In the genomic region with DNA sequence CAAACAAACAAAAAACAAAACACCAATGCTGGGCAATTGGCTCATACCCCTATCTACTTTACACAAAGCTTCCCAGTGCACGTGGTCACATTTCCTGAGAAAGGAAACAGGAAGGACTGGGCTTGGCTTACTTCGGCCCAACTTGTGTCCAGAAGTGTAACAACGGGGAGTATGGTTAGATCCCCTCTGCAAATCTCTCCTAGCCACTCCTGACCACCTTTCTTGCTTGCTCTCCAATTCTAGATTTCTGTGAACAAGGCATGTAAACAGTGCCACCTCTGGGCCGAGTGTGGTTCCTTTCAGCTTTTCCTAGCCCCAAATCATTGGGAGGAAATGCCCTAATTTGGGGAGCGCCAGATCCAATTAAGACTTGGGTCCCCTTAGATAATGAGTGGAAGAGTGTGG, we compare ENCODE assay signal across 8 cellular contexts. TPM values are rescaled to one million over a fixed set of nuclear protein-coding genes. Genes with fewer than 3 reads are reported as not detected.
DNase-seq lines count a peak whose midpoint lies in the region; ATAC-seq and TF ChIP-seq lines count a peak whose summit lies in the region.

No MANE protein-coding gene starts in this region.

- no peaks in the 10 kb centered on the region for H3K9me3 ChIP-seq in lower lobe of right lung

- H3K27me3 ChIP-seq in lower lobe of right lung (ENCODE audit: low read depth) = no peaks in the 10 kb centered on the region

- peaks cover 33% of the 10 kb centered on the region for H3K36me3 ChIP-seq in lower lobe of right lung

- peaks cover 9% of the 10 kb centered on the region for H3K36me3 Mint-ChIP-seq in activated naive CD8-positive, alpha-beta T cell treated with anti-CD3 and anti-CD28 coated beads for 36 hours

- no peaks in the 10 kb centered on the region for H3K9me3 Mint-ChIP-seq in activated naive CD8-positive, alpha-beta T cell treated with anti-CD3 and anti-CD28 coated beads for 36 hours
- H3K9me3 Mint-ChIP-seq in stimulated activated naive CD8-positive, alpha-beta T cell treated with anti-CD3 and anti-CD28 coated beads, Interleukin-15, amount 100 ng/mL, for 72 hours = no peaks in the 10 kb centered on the region

- H3K27ac Mint-ChIP-seq in activated naive CD8-positive, alpha-beta T cell treated with anti-CD3 and anti-CD28 coated beads for 36 hours = no peak overlapping the region
- H3K27ac Mint-ChIP-seq in stimulated activated naive CD8-positive, alpha-beta T cell treated with anti-CD3 and anti-CD28 coated beads, Interleukin-15, amount 100 ng/mL, for 72 hours = peak overlapping the region in 1 of 2 donors; percentile 79

- no peak overlapping the region for H3K4me3 Mint-ChIP-seq in activated naive CD8-positive, alpha-beta T cell treated with anti-CD3 and anti-CD28 coated beads for 36 hours
- H3K4me3 Mint-ChIP-seq in stimulated activated naive CD8-positive, alpha-beta T cell treated with anti-CD3 and anti-CD28 coated beads, Interleukin-15, amount 100 ng/mL, for 72 hours = no peak overlapping the region

- peak; percentile 40 to 53 for ATAC-seq in lower lobe of right lung
- ATAC-seq in GM18868 (IDR thresholded peaks at IDR 0.05; ENCODE audit: unreplicated experiment) = no peak
- no peak for ATAC-seq in stimulated activated naive CD8-positive, alpha-beta T cell treated with anti-CD3 and anti-CD28 coated beads, Interleukin-15, amount 100 ng/mL, for 72 hours

- POLR2A ChIA-PET in AG04449 (lab: Yijun Ruan, JAX) = no interaction called here

- TF ChIP-seq CTCF in AG04449 (IDR thresholded peaks at IDR 0.05; ENCODE audit: insufficient read depth, low read length, missing control alignments) = peak; percentile 16
- peak; percentile 48 for TF ChIP-seq CTCF in lower lobe of right lung (IDR thresholded peaks at IDR 0.05)

- peaks cover 21% of the 10 kb centered on the region for H3K4me1 ChIP-seq in lower lobe of right lung

- H3K27ac ChIP-seq in caudate nucleus (ENCODE audit: low read depth, low read length) = peak overlapping the region; percentile 19
- peak overlapping the region; percentile 58 for H3K27ac ChIP-seq in lower lobe of right lung

- H3K4me1 Mint-ChIP-seq in activated naive CD8-positive, alpha-beta T cell treated with anti-CD3 and anti-CD28 coated beads for 36 hours = no peaks in the 10 kb centered on the region
- H3K4me1 Mint-ChIP-seq in stimulated activated naive CD8-positive, alpha-beta T cell treated with anti-CD3 and anti-CD28 coated beads, Interleukin-15, amount 100 ng/mL, for 72 hours = no peaks in the 10 kb centered on the region

- DNase-seq in AG04449 (ENCODE audit: low read depth, low spot score) = no peak
- peak; percentile 12 for DNase-seq in HT-29 (ENCODE audit: low spot score)
- peak in 22 of 61 donors; percentile 4 to 57 (median 22) for DNase-seq in caudate nucleus (lab: John Stamatoyannopoulos, UW)
- no peak for DNase-seq in lower lobe of right lung
- DNase-seq in DMS153 (lab: John Stamatoyannopoulos, UW) = no peak
- no peak for DNase-seq in activated naive CD8-positive, alpha-beta T cell treated with anti-CD3 and anti-CD28 coated beads for 36 hours
- DNase-seq in stimulated activated naive CD8-positive, alpha-beta T cell treated with anti-CD3 and anti-CD28 coated beads, Interleukin-15, amount 100 ng/mL, for 72 hours = no peak

- H3K4me3 ChIP-seq in AG04449 (ENCODE audit: low read depth, low read length) (no peak overlapping the region), lower lobe of right lung (no peak overlapping the region)

- H3K27me3 Mint-ChIP-seq in activated naive CD8-positive, alpha-beta T cell treated with anti-CD3 and anti-CD28 coated beads for 36 hours = no peaks in the 10 kb centered on the region
- no peaks in the 10 kb centered on the region for H3K27me3 Mint-ChIP-seq in stimulated activated naive CD8-positive, alpha-beta T cell treated with anti-CD3 and anti-CD28 coated beads, Interleukin-15, amount 100 ng/mL, for 72 hours

- CTCF ChIA-PET in AG04449 (lab: Yijun Ruan, JAX) = interaction anchor here (0.8 to 2.8 kb wide), 3 partner anchors 77 to 283 kb away, joined by 3 to 24 read pairs (median 5); no protein-coding TSS in a partner anchor

- intact Hi-C loops in lower lobe of right lung (cut with DNase I) = no loop called here

RNA-seq across cellular contexts. Expression of a gene that starts 21.0 kb away (rescaled TPM):
- total RNA-seq in HT-29 (2014; rRNA removed; shearing (Covaris generic)) = 29.1 and 30.3 TPM in 2 replicates
- 27.5 TPM for total RNA-seq in lower lobe of right lung
- total RNA-seq in activated naive CD8-positive, alpha-beta T cell treated with anti-CD3 and anti-CD28 coated beads for 36 hours = 1 to 10 TPM; 8.8 to 9.5 TPM

RNA-seq across cellular contexts. Expression of a gene that starts 36.5 kb away (rescaled TPM):
- total RNA-seq in HT-29 (2014; rRNA removed; shearing (Covaris generic)) = 3.7 and 5.8 TPM in 2 replicates
- 15.1 TPM for total RNA-seq in lower lobe of right lung
- total RNA-seq in activated naive CD8-positive, alpha-beta T cell treated with anti-CD3 and anti-CD28 coated beads for 36 hours = 1 to 10 TPM; 2.7 to 3.2 TPM

RNA-seq across cellular contexts. Expression of a gene that starts 45.6 kb away (rescaled TPM):
- total RNA-seq in HT-29 (2014; rRNA removed; shearing (Covaris generic)) = 67.7 and 76.2 TPM in 2 replicates
- 24.0 TPM for total RNA-seq in lower lobe of right lung
- 10 to 100 TPM; 82.2 to 88.4 TPM for total RNA-seq in activated naive CD8-positive, alpha-beta T cell treated with anti-CD3 and anti-CD28 coated beads for 36 hours

Comparison
In these comparisons a context has a peak if more than half of its experiments do, and no peak if none do; other contexts are left out.
1. ATAC-seq: peak in lower lobe of right lung (2 of 2); none in GM18868 (single experiment) and stimulated activated naive CD8-positive, alpha-beta T cell treated with anti-CD3 and anti-CD28 coated beads, Interleukin-15, amount 100 ng/mL, for 72 hours (single experiment).